In genomic region chr18:48805826-48806535, GRCh38 we compare ENCODE assay signal across 12 cellular contexts.
A peak's percentile ranks its signal among the peaks of the same experiment; 100 is the strongest.
DNase-seq lines count a peak whose midpoint lies in the region; ATAC-seq lines count a peak whose summit lies in the region.
"Had no signal": no experiment of that assay in that cellular context is flagged by ENCODE, and none has a peak within 500 bp of the region (broad histone marks: within the 10 kb centered on the region; RNA-seq: fewer than 3 reads in every experiment).

No MANE protein-coding gene starts in this region.

- H3K4me1 Mint-ChIP-seq in effector memory CD8-positive, alpha-beta T cell (ENCODE audit: low read depth in 2 of 2) = peaks cover 37 to 50% of the 10 kb centered on the region in 2 donors

- DNase-seq in SW480 (ENCODE audit: low spot score) (peak; percentile 23), sciatic nerve (ENCODE audit: low spot score) (peak; percentile 33), NCI-H2171 (lab: John Stamatoyannopoulos, UW) (no peak), T-helper 9 cell (no peak)
- no peak for DNase-seq in effector memory CD8-positive, alpha-beta T cell
- DNase-seq in stimulated activated CD4-positive, alpha-beta T cell treated with anti-CD3 and anti-CD28 coated beads, Interleukin-1b, Interleukin-23, amount 100 ng/mL, for 48 hours = no peak
- no peak for DNase-seq in stimulated activated naive CD4-positive, alpha-beta T cell treated with Interleukin-2 at 50 U/mL for 16 hours (lab: John Stamatoyannopoulos, UW)
- DNase-seq: AML-193, Kasumi-1 had no signal

- H3K27me3 Mint-ChIP-seq in effector memory CD8-positive, alpha-beta T cell = no peaks in the 10 kb centered on the region

- peaks cover 53% of the 10 kb centered on the region for H3K4me1 ChIP-seq in BLaER1

- no peaks in the 10 kb centered on the region for H4K20me1 ChIP-seq in BLaER1

- no peak for ATAC-seq in effector memory CD8-positive, alpha-beta T cell (replicated peaks)
- peak; percentile 44 for ATAC-seq in sciatic nerve

- H3K9ac ChIP-seq in BLaER1 = no peak overlapping the region

- peaks cover 17% of the 10 kb centered on the region; the same call in 1 of the 2 replicates for H3K36me3 ChIP-seq in BLaER1
- H3K36me3 ChIP-seq: cardiac muscle cell had no signal

- peak overlapping the region; percentile 76 to 88 for H3K27ac Mint-ChIP-seq in effector memory CD8-positive, alpha-beta T cell

- peak overlapping the region; percentile 48; the same call in 1 of the 2 replicates for H3K27ac ChIP-seq in BLaER1
- H3K27ac ChIP-seq: cardiac muscle cell had no signal

- intact Hi-C loops in sciatic nerve (cut with DNase I) = no loop called here

- H3K4me3 ChIP-seq in BLaER1 = no peak overlapping the region
- H3K4me3 ChIP-seq: cardiac muscle cell had no signal

- no peaks in the 10 kb centered on the region for H3K27me3 ChIP-seq in BLaER1
- H3K27me3 ChIP-seq: cardiac muscle cell had no signal

- peak overlapping the region; percentile 76 for H3K4me2 ChIP-seq in BLaER1

- no peak overlapping the region for H3K4me3 Mint-ChIP-seq in effector memory CD8-positive, alpha-beta T cell

- H3K9me3 Mint-ChIP-seq in effector memory CD8-positive, alpha-beta T cell = no peaks in the 10 kb centered on the region
- H3K9me3 Mint-ChIP-seq: T-helper 2 cell treated with Interferon-gamma antibody and Interleukin-4, amounts not matched to agents 5 μg/mL and 100 μg/mL, for 36 hours had no signal

- peaks cover 3% of the 10 kb centered on the region for H3K36me3 Mint-ChIP-seq in effector memory CD8-positive, alpha-beta T cell (ENCODE audit: insufficient read depth)

- H3K9me3 ChIP-seq in BLaER1 = no peaks in the 10 kb centered on the region

Comparison
In these comparisons a context has a peak if more than half of its experiments do, and no peak if none do; other contexts are left out.
1. DNase-seq: peak in SW480 (single experiment) and sciatic nerve (single experiment); none in effector memory CD8-positive, alpha-beta T cell (0 of 3), stimulated activated CD4-positive, alpha-beta T cell treated with anti-CD3 and anti-CD28 coated beads, Interleukin-1b, Interleukin-23, amount 100 ng/mL, for 48 hours (single experiment), NCI-H2171 (single experiment), stimulated activated naive CD4-positive, alpha-beta T cell treated with Interleukin-2 at 50 U/mL for 16 hours (single experiment) and T-helper 9 cell (single experiment).